ENCODE assay signal across 1 cellular context in genomic region chr9:131402738-131403492, GRCh38.
TF ChIP-seq lines count a peak whose summit lies in the region.

No MANE protein-coding gene starts in this region.

TF ChIP-seq in IMR-90, 13 proteins besides CTCF, POLR2A, EP300 and RAD21 (continued from another document):
- TF ChIP-seq RFX5 (IDR thresholded peaks at IDR 0.05; ENCODE audit: low read depth, low read length) = no peak
- no peak for TF ChIP-seq RCOR1 (IDR thresholded peaks at IDR 0.05; ENCODE audit: insufficient replicate concordance, low read length)
- TF ChIP-seq USF2 (IDR thresholded peaks at IDR 0.05; ENCODE audit: low read depth, low read length) = no peak
